In the genomic region with DNA sequence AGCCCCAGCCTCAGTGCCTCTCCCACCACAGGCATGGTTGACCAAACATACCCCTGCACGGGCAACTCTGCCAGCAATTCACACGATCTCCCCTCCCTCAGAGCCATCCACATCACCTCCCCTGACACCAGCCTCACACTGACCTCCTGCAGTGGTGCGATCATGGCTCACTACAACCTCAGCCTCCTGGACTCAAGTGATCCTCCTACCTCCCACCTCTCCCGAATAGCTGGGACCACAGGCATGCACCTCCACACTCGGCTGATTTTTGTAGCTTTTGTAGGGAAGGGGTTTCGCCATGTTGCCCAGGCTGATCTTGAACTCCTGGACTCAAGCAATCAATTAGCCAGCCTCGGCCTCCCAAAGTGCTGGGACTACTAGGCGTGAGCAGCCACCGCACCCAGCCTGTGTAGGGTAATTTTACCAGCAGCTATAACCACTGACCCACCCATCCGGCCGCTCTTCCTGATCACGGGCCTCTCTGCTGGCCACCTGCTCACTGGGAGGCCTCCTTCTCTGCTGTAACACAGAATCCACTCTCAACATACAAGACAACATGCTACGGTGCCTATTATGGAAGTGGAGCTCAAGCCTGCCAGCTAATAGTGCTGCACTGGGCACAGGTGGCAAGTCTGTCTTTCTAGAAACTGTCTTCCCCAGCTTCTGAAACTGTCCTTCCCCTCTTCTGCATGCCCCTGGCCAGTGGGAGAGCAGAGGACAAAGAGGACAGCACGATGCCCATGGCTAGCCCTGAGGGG, we compare ENCODE assay signal across 32 cellular contexts. TPM values are rescaled to one million over a fixed set of nuclear protein-coding genes. Genes with fewer than 3 reads are reported as not detected.
DNase-seq lines count a peak whose midpoint lies in the region; TF ChIP-seq lines count a peak whose summit lies in the region.
"Had no signal": no experiment of that assay in that cellular context is flagged by ENCODE, and none has a peak within 500 bp of the region (broad histone marks: within the 10 kb centered on the region; RNA-seq: fewer than 3 reads in every experiment).

No MANE protein-coding gene starts in this region.

- no peak overlapping the region for H3K27ac Mint-ChIP-seq in progenitor cell of endocrine pancreas
- H3K27ac Mint-ChIP-seq: activated CD8-positive, alpha-beta T cell treated with anti-CD3 and anti-CD28 coated beads, Interleukin-2, amount 10 ng/mL, durations not matched to agents 7 days and 5 days; activated naive CD8-positive, alpha-beta T cell; activated T-helper 2 cell treated with anti-CD3 and anti-CD28 coated beads, Interferon-gamma antibody, Interleukin-2, Interleukin-4, amounts not matched to agents 10 μg/mL and 5 μg/mL and 100 μg/mL, durations not matched to agents 14 hours and 24 hours and 36 hours had no signal

- DNase-seq in Peyer's patch (peak in 2 of 3 donors; percentile 64 to 72), left kidney (ENCODE audit: low read depth, low spot score) (peak; percentile 55), progenitor cell of endocrine pancreas (ENCODE audit: low spot score, unreplicated experiment) (no peak), NCI-H1694 treated with DMSO at 0.1 percent for 48 hours (lab: John Stamatoyannopoulos, UW) (no peak), dermis blood vessel endothelial cell (no peak), GM19240 (ENCODE audit: insufficient read length, low spot score) (no peak)
- DNase-seq: activated CD4-positive, alpha-beta T cell treated with anti-CD3 and anti-CD28 coated beads for 4 hours; activated CD8-positive, alpha-beta T cell treated with anti-CD3 and anti-CD28 coated beads, Interleukin-2, amount 10 ng/mL, durations not matched to agents 7 days and 5 days; effector CD4-positive, alpha-beta T cell; GDM1; hypothalamus; Kasumi-1; left ventricle myocardium inferior; naive B cell; NCI-H1417 treated with DMSO at 0.1 percent for 48 hours; NCI-H2081; NCI-H2227 treated with DMSO at 0.1 percent for 48 hours; NCI-H748 treated with DMSO at 0.1 percent for 48 hours; SHP77 treated with DMSO at 0.1 percent for 48 hours; stimulated activated CD4-positive, alpha-beta T cell treated with anti-CD3 and anti-CD28 coated beads, Interleukin-2, amount 100 ng/mL, for 24 hours; stimulated activated CD8-positive, alpha-beta memory T cell treated with anti-CD3 and anti-CD28 coated beads, Interleukin-4, amount 100 ng/mL, for 48 hours; stomach; thyroid gland had no signal

- H3K4me1 ChIP-seq in BLaER1 treated with 17β-estradiol and CSF1 and Interleukin-3, amounts not matched to agents 10 nM and 100 nM: peaks cover 39 to 100% (median 93%) of the 10 kb centered on the region in 10 experiments
- peaks cover 0 to 24% (median 0%) of the 10 kb centered on the region in 4 donors for H3K4me1 ChIP-seq in Peyer's patch
- H3K4me1 ChIP-seq: breast epithelium had no signal

- no peaks in the 10 kb centered on the region for H3K36me3 ChIP-seq in BLaER1 treated with 17β-estradiol and CSF1 and Interleukin-3, amounts not matched to agents 10 nM and 100 nM
- no peaks in the 10 kb centered on the region for H3K36me3 ChIP-seq in Peyer's patch
- H3K36me3 ChIP-seq: breast epithelium, left ventricle myocardium inferior, stomach, thyroid gland had no signal

- no peak overlapping the region for H3K4me3 ChIP-seq in BLaER1 treated with 17β-estradiol and CSF1 and Interleukin-3, amounts not matched to agents 10 nM and 100 nM
- H3K4me3 ChIP-seq in Peyer's patch: no peak overlapping the region
- H3K4me3 ChIP-seq: breast epithelium, left ventricle myocardium inferior, stomach, thyroid gland had no signal

- H3K36me3 Mint-ChIP-seq in progenitor cell of endocrine pancreas (ENCODE audit: insufficient read depth): no peaks in the 10 kb centered on the region
- H3K36me3 Mint-ChIP-seq: activated naive CD8-positive, alpha-beta T cell; naive B cell had no signal

- H3K4me3 Mint-ChIP-seq in progenitor cell of endocrine pancreas (ENCODE audit: low read depth): peak overlapping the region; percentile 11
- H3K4me3 Mint-ChIP-seq: activated CD8-positive, alpha-beta T cell treated with anti-CD3 and anti-CD28 coated beads, Interleukin-2, amount 10 ng/mL, durations not matched to agents 7 days and 5 days; activated naive CD8-positive, alpha-beta T cell; naive B cell had no signal

- no peaks in the 10 kb centered on the region for H4K20me1 ChIP-seq in BLaER1 treated with 17β-estradiol and CSF1 and Interleukin-3, amounts not matched to agents 10 nM and 100 nM

- peaks cover 6% of the 10 kb centered on the region for H3K27me3 Mint-ChIP-seq in progenitor cell of endocrine pancreas
- H3K27me3 Mint-ChIP-seq: activated naive CD8-positive, alpha-beta T cell had no signal

- no peak overlapping the region; a peak in 1 of 22 replicates for H3K9ac ChIP-seq in BLaER1 treated with 17β-estradiol and CSF1 and Interleukin-3, amounts not matched to agents 10 nM and 100 nM

- H3K27ac ChIP-seq in BLaER1 treated with 17β-estradiol and CSF1 and Interleukin-3, amounts not matched to agents 10 nM and 100 nM: no peak overlapping the region
- peak overlapping the region in 3 of 4 donors; percentile 17 to 78 (median 70) for H3K27ac ChIP-seq in Peyer's patch
- H3K27ac ChIP-seq: breast epithelium, epithelial cell of prostate, left ventricle myocardium inferior, stomach, thyroid gland had no signal

- H3K9me3 Mint-ChIP-seq in progenitor cell of endocrine pancreas (ENCODE audit: low read depth): peaks cover 4% of the 10 kb centered on the region
- H3K9me3 Mint-ChIP-seq: activated T-helper 2 cell treated with anti-CD3 and anti-CD28 coated beads, Interferon-gamma antibody, Interleukin-2, Interleukin-4, amounts not matched to agents 10 μg/mL and 5 μg/mL and 100 μg/mL, durations not matched to agents 14 hours and 24 hours and 36 hours had no signal

- no peak for TF ChIP-seq POLR2A in Peyer's patch (IDR thresholded peaks at IDR 0.05)

- peaks cover 4% of the 10 kb centered on the region for H3K4me1 Mint-ChIP-seq in progenitor cell of endocrine pancreas (ENCODE audit: low read depth)

- H3K27me3 ChIP-seq in BLaER1 treated with 17β-estradiol and CSF1 and Interleukin-3, amounts not matched to agents 10 nM and 100 nM: peaks cover 0 to 13% (median 0%) of the 10 kb centered on the region in 11 experiments; a peak in 4 of 22 replicates
- no peaks in the 10 kb centered on the region for H3K27me3 ChIP-seq in Peyer's patch
- H3K27me3 ChIP-seq: breast epithelium, stomach, thyroid gland had no signal

- H3K9me3 ChIP-seq in BLaER1 treated with 17β-estradiol and CSF1 and Interleukin-3, amounts not matched to agents 10 nM and 100 nM (replicated peaks in 1 of 11): peaks cover 0 to 16% (median 12%) of the 10 kb centered on the region in 11 experiments; a peak in 16 of 22 replicates
- no peaks in the 10 kb centered on the region for H3K9me3 ChIP-seq in Peyer's patch
- H3K9me3 ChIP-seq: breast epithelium, left ventricle myocardium inferior, stomach, thyroid gland had no signal

- TF ChIP-seq CTCF in Peyer's patch (IDR thresholded peaks at IDR 0.05) (no peak), progenitor cell of endocrine pancreas (IDR thresholded peaks at IDR 0.05; ENCODE audit: unreplicated experiment) (no peak)

- peak overlapping the region in 8 of 11 experiments; percentile 16 to 99 (median 96); a peak in 15 of 22 replicates for H3K4me2 ChIP-seq in BLaER1 treated with 17β-estradiol and CSF1 and Interleukin-3, amounts not matched to agents 10 nM and 100 nM

RNA-seq across cellular contexts. Expression of a gene that starts 4.6 kb away (rescaled TPM):
- total RNA-seq in Peyer's patch (not detected), progenitor cell of endocrine pancreas (not detected in 2 replicates), dermis blood vessel endothelial cell (not detected in 2 replicates)
- total RNA-seq: activated CD8-positive, alpha-beta T cell treated with anti-CD3 and anti-CD28 coated beads, Interleukin-2, amount 10 ng/mL, durations not matched to agents 7 days and 5 days; activated T-helper 2 cell treated with anti-CD3 and anti-CD28 coated beads, Interferon-gamma antibody, Interleukin-2, Interleukin-4, amounts not matched to agents 10 μg/mL and 5 μg/mL and 100 μg/mL, durations not matched to agents 14 hours and 24 hours and 36 hours; glomerular endothelial cell; left ventricle myocardium inferior; mesenteric fat pad; omental fat pad; renal cortical epithelial cell; stomach; thyroid gland had no signal

RNA-seq across cellular contexts. Expression of a gene that starts 56.5 kb away (rescaled TPM):
- total RNA-seq in Peyer's patch (10 to 100 TPM in 3 of 4 donors, 1 to 10 TPM in 1; 9.1 to 18.7 (median 11.3) TPM), progenitor cell of endocrine pancreas (23.8 and 24.3 TPM in 2 replicates), dermis blood vessel endothelial cell (68.8 and 116 TPM in 2 replicates)

Comparison
In these comparisons a context has a peak if more than half of its experiments do, and no peak if none do; other contexts are left out.
1. H3K27ac ChIP-seq: peak in Peyer's patch (3 of 4); none in BLaER1 treated with 17β-estradiol and CSF1 and Interleukin-3, amounts not matched to agents 10 nM and 100 nM (0 of 11).
2. DNase-seq: peak in Peyer's patch (2 of 3) and left kidney (single experiment); none in progenitor cell of endocrine pancreas (single experiment), NCI-H1694 treated with DMSO at 0.1 percent for 48 hours (single experiment), dermis blood vessel endothelial cell (single experiment) and GM19240 (single experiment).